Comparison of ENCODE assay signal across 8 cellular contexts in the genomic region with DNA sequence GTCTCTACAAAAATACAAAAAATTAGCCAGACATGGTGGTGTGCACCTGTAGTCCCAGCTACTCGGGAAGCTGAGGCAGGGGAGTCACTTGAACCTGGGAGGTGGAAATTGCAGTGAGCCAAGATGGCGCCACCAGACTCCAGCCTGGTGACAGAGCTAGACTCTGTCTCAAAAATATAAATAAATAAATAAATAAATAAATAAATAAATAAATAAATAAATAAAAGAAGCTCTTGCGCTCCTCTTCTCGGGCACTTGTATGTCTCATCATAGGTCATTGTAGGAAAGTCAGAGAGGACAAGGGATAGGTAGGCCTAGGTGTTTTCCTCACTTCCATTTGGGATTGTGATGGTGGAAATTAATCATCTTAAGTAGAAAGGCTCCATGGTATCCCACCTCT.
"Had no signal": no experiment of that assay in that cellular context is flagged by ENCODE, and none has a peak within 500 bp of the region (broad histone marks: within the 10 kb centered on the region; RNA-seq: fewer than 3 reads in every experiment).

No MANE protein-coding gene starts in this region.

- H3K4me3 ChIP-seq: K562 had no signal

- H3K4me2 ChIP-seq: KMS-11 had no signal

- FAIRE-seq: HepG2, HTR-8/SVneo, K562 had no signal

- DNase-seq: IMR-90, KBM-7, KG1 had no signal

- H3K27ac ChIP-seq: HL-60, KMS-11 had no signal

- ATAC-seq: HepG2, K562 had no signal
